In the genomic region with DNA sequence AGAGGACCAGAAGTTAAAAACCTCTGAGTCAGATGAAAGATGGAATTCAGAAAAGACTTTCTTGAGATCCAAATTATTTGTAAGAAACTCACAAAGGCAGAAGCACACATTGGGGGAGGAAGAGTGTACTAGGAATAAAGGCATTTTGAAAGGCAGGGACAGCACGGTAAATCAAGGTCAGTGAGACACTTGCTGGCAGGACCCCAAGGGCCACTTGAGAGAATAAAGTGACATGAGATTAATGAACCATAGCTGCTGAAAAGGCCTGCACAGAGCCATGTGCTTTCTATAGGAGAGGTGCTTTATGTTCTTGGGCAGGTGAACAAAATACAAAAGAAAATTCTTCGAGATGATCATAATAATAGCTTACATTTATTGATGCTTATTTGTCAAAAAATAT, we compare ENCODE assay signal across 19 cellular contexts.
"Had no signal": no experiment of that assay in that cellular context is flagged by ENCODE, and none has a peak within 500 bp of the region (broad histone marks: within the 10 kb centered on the region; RNA-seq: fewer than 3 reads in every experiment).

No MANE protein-coding gene starts in this region.

- H3K27ac Mint-ChIP-seq: activated B cell treated with CpG ODN at 0.5 μM for 24 hours; activated CD4-positive, alpha-beta memory T cell treated with anti-CD3 and anti-CD28 coated beads, Interleukin-2, amount 10 ng/mL, durations not matched to agents 7 days and 5 days; activated CD8-positive, alpha-beta memory T cell treated with anti-CD3 and anti-CD28 coated beads, Interleukin-2, amount 10 ng/mL, durations not matched to agents 7 days and 5 days; activated naive CD8-positive, alpha-beta T cell treated with anti-CD3 and anti-CD28 coated beads, Interleukin-2, amount 10 ng/mL, durations not matched to agents 7 days and 5 days; activated T-helper 17 cell treated with anti-CD3 and anti-CD28 coated beads, Interleukin-2, amount 50 U/mL, for 72 hours; effector memory CD8-positive, alpha-beta T cell; nephron had no signal

- H3K36me3 ChIP-seq: esophagus squamous epithelium, spleen had no signal

- H3K4me3 Mint-ChIP-seq: activated B cell treated with CpG ODN at 0.5 μM for 24 hours; activated CD4-positive, alpha-beta memory T cell treated with anti-CD3 and anti-CD28 coated beads, Interleukin-2, amount 10 ng/mL, durations not matched to agents 7 days and 5 days; activated CD8-positive, alpha-beta memory T cell treated with anti-CD3 and anti-CD28 coated beads, Interleukin-2, amount 10 ng/mL, durations not matched to agents 7 days and 5 days; activated naive CD8-positive, alpha-beta T cell treated with anti-CD3 and anti-CD28 coated beads, Interleukin-2, amount 10 ng/mL, durations not matched to agents 7 days and 5 days; activated T-helper 17 cell treated with anti-CD3 and anti-CD28 coated beads, Interleukin-2, amount 50 U/mL, for 72 hours; effector memory CD8-positive, alpha-beta T cell; nephron had no signal

- H3K27me3 ChIP-seq: body of pancreas, esophagus squamous epithelium, spleen had no signal

- H3K27ac ChIP-seq: body of pancreas, esophagus squamous epithelium, spleen had no signal

- DNase-seq: activated B cell treated with CpG ODN at 0.5 μM for 24 hours; activated CD4-positive, alpha-beta memory T cell treated with anti-CD3 and anti-CD28 coated beads, Interleukin-2, amount 10 ng/mL, durations not matched to agents 7 days and 5 days; activated CD4-positive, alpha-beta T cell treated with anti-CD3 and anti-CD28 coated beads for 48 hours; activated CD8-positive, alpha-beta memory T cell treated with anti-CD3 and anti-CD28 coated beads, Interleukin-2, amount 10 ng/mL, durations not matched to agents 7 days and 5 days; activated naive CD4-positive, alpha-beta T cell; activated naive CD8-positive, alpha-beta T cell treated with anti-CD3 and anti-CD28 coated beads, Interleukin-2, amount 10 ng/mL, durations not matched to agents 7 days and 5 days; amygdala; body of pancreas; caudate nucleus; effector memory CD8-positive, alpha-beta T cell; esophagus squamous epithelium; midbrain; nucleus accumbens; spleen; stimulated activated CD8-positive, alpha-beta memory T cell treated with anti-CD3 and anti-CD28 coated beads, Interleukin-4, amount 100 ng/mL, for 48 hours; stimulated activated naive CD4-positive, alpha-beta T cell had no signal

- H3K9me3 ChIP-seq: body of pancreas, esophagus squamous epithelium had no signal

- H3K27me3 Mint-ChIP-seq: activated B cell treated with CpG ODN at 0.5 μM for 24 hours; activated CD4-positive, alpha-beta memory T cell treated with anti-CD3 and anti-CD28 coated beads, Interleukin-2, amount 10 ng/mL, durations not matched to agents 7 days and 5 days; activated CD8-positive, alpha-beta memory T cell treated with anti-CD3 and anti-CD28 coated beads, Interleukin-2, amount 10 ng/mL, durations not matched to agents 7 days and 5 days; activated naive CD8-positive, alpha-beta T cell treated with anti-CD3 and anti-CD28 coated beads, Interleukin-2, amount 10 ng/mL, durations not matched to agents 7 days and 5 days; activated T-helper 17 cell treated with anti-CD3 and anti-CD28 coated beads, Interleukin-2, amount 50 U/mL, for 72 hours; effector memory CD8-positive, alpha-beta T cell had no signal

- ATAC-seq: activated CD8-positive, alpha-beta memory T cell treated with anti-CD3 and anti-CD28 coated beads, Interleukin-2, amount 10 ng/mL, durations not matched to agents 7 days and 5 days; activated T-helper 17 cell treated with anti-CD3 and anti-CD28 coated beads, Interleukin-2, amount 50 U/mL, for 72 hours; body of pancreas; effector memory CD8-positive, alpha-beta T cell had no signal

- H3K36me3 Mint-ChIP-seq: activated CD8-positive, alpha-beta memory T cell treated with anti-CD3 and anti-CD28 coated beads, Interleukin-2, amount 10 ng/mL, durations not matched to agents 7 days and 5 days; activated naive CD8-positive, alpha-beta T cell treated with anti-CD3 and anti-CD28 coated beads, Interleukin-2, amount 10 ng/mL, durations not matched to agents 7 days and 5 days had no signal

- H3K4me3 ChIP-seq: body of pancreas, esophagus squamous epithelium, lung, spleen had no signal

- H3K4me1 ChIP-seq: body of pancreas, esophagus squamous epithelium, spleen had no signal

- H3K4me1 Mint-ChIP-seq: activated B cell treated with CpG ODN at 0.5 μM for 24 hours; activated CD4-positive, alpha-beta memory T cell treated with anti-CD3 and anti-CD28 coated beads, Interleukin-2, amount 10 ng/mL, durations not matched to agents 7 days and 5 days; activated CD8-positive, alpha-beta memory T cell treated with anti-CD3 and anti-CD28 coated beads, Interleukin-2, amount 10 ng/mL, durations not matched to agents 7 days and 5 days; activated naive CD8-positive, alpha-beta T cell treated with anti-CD3 and anti-CD28 coated beads, Interleukin-2, amount 10 ng/mL, durations not matched to agents 7 days and 5 days; activated T-helper 17 cell treated with anti-CD3 and anti-CD28 coated beads, Interleukin-2, amount 50 U/mL, for 72 hours; nephron had no signal
